1 cellular context compared by ENCODE assay signal in the genomic region with DNA sequence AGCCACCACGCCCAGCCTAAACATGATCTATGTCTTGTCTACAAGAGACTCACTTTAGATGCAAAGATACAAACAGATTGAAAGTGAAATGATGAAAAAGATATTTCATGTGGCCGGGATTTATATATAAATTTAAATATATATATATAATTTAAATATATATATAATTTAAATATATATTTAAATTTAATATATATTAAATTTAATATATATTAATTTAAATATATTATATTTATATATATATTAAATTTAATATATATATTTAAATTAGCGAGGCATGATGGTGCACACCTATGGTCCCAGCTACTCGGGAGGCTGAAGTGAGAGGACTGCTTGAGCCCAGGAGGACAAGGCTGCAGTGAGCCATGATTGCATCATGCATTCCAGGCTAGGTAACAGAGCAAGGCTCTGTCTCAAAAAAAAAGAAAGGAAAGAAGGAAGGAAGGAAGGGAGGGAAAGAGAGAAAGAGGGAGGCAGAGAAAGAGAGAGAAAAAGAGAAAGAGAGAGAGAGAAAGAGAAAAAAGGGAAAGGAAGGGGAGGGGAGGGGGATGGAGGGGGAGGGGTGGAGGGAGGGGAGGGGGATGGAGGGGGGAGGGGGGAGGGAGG.
TF ChIP-seq lines count a peak whose summit lies in the region.

No MANE protein-coding gene starts in this region.

TF ChIP-seq in K562, 482 proteins besides CTCF, POLR2A, EP300 and RAD21 (continued from another document):
- TF ChIP-seq, protein P1, sequence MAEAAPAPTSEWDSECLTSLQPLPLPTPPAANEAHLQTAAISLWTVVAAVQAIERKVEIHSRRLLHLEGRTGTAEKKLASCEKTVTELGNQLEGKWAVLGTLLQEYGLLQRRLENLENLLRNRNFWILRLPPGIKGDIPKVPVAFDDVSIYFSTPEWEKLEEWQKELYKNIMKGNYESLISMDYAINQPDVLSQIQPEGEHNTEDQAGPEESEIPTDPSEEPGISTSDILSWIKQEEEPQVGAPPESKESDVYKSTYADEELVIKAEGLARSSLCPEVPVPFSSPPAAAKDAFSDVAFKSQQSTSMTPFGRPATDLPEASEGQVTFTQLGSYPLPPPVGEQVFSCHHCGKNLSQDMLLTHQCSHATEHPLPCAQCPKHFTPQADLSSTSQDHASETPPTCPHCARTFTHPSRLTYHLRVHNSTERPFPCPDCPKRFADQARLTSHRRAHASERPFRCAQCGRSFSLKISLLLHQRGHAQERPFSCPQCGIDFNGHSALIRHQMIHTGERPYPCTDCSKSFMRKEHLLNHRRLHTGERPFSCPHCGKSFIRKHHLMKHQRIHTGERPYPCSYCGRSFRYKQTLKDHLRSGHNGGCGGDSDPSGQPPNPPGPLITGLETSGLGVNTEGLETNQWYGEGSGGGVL (CRISPR knock-in tag; IDR thresholded peaks at IDR 0.05), result no peak
- no peak for TF ChIP-seq ZNF24 (IDR thresholded peaks at IDR 0.05)
- no peak for TF ChIP-seq ZNF184 (CRISPR knock-in tag; IDR thresholded peaks at IDR 0.05)
- no peak for TF ChIP-seq ZNF551 (CRISPR knock-in tag; IDR thresholded peaks at IDR 0.05)
- TF ChIP-seq MCM3 (IDR thresholded peaks at IDR 0.05), result no peak
- TF ChIP-seq ZNF785 (CRISPR knock-in tag; IDR thresholded peaks at IDR 0.05), result no peak
- TF ChIP-seq ZNF77 (CRISPR knock-in tag; IDR thresholded peaks at IDR 0.05), result no peak
- TF ChIP-seq JUND (IDR thresholded peaks at IDR 0.05; ENCODE audit: borderline replicate concordance, low read depth, low read length), result 0 out of 2 replicates have a peak, but pooled peaks have one; percentile 5
- TF ChIP-seq JUND (tag; IDR thresholded peaks at IDR 0.05; ENCODE audit: borderline replicate concordance, low read depth, low read length), result no peak
- peak; percentile 81 for TF ChIP-seq CEBPG (CRISPR knock-in tag; IDR thresholded peaks at IDR 0.05)
- peak in 1 of 2 experiments; percentile 49; a peak in 1 of 4 replicates for TF ChIP-seq CEBPG (tag; conservative IDR thresholded peaks at IDR 0.05 in 1 of 2, IDR thresholded peaks at IDR 0.05 in 1 of 2)
- no peak for TF ChIP-seq HNRNPH1 (optimal IDR thresholded peaks at IDR 0.05; ENCODE audit: low read depth, low read length)
- no peak for TF ChIP-seq CREB3L1 (IDR thresholded peaks at IDR 0.05; ENCODE audit: borderline replicate concordance, low read depth)
- TF ChIP-seq TAF1 (IDR thresholded peaks at IDR 0.05; ENCODE audit: control insufficient read depth, extremely low read depth, insufficient read depth, low read length, severe bottlenecking), result no peak
- TF ChIP-seq HMGN3 (IDR thresholded peaks at IDR 0.05; ENCODE audit: borderline replicate concordance, extremely low read depth, insufficient read length, low read depth, low read length), result no peak
- no peak for TF ChIP-seq ZNF3 (CRISPR knock-in tag; IDR thresholded peaks at IDR 0.05)
- TF ChIP-seq, protein P2, sequence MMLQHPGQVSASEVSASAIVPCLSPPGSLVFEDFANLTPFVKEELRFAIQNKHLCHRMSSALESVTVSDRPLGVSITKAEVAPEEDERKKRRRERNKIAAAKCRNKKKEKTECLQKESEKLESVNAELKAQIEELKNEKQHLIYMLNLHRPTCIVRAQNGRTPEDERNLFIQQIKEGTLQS (IDR thresholded peaks at IDR 0.05), result peak; percentile 84
- TF ChIP-seq, protein P2 (CRISPR knock-in tag; conservative IDR thresholded peaks at IDR 0.05), result no peak
- TF ChIP-seq AFF4 (CRISPR knock-in tag; IDR thresholded peaks at IDR 0.05), result no peak
- TF ChIP-seq CHD4 (IDR thresholded peaks at IDR 0.05; ENCODE audit: insufficient read depth, insufficient replicate concordance, low read depth, low read length, poor library complexity, severe bottlenecking), result no peak
- TF ChIP-seq DPF2 (IDR thresholded peaks at IDR 0.05), result peak; percentile 50; the same call in 1 of the 2 replicates
- TF ChIP-seq KHSRP (IDR thresholded peaks at IDR 0.05), result no peak
- no peak for TF ChIP-seq JUN (IDR thresholded peaks at IDR 0.05; ENCODE audit: borderline replicate concordance, low read depth, low read length)
- no peak for TF ChIP-seq JUN (CRISPR knock-in tag; IDR thresholded peaks at IDR 0.05; ENCODE audit: borderline replicate concordance)
- TF ChIP-seq KDM5B (IDR thresholded peaks at IDR 0.05; ENCODE audit: insufficient replicate concordance, low read depth, low read length), result no peak
- no peak for TF ChIP-seq ZNF197 (CRISPR knock-in tag; IDR thresholded peaks at IDR 0.05; ENCODE audit: low read depth)
- TF ChIP-seq AFF1 (IDR thresholded peaks at IDR 0.05; ENCODE audit: low read depth in 1 of 2, partially characterized antibody in 2 of 2), result peak in 1 of 2 experiments; percentile 71
- no peak for TF ChIP-seq CLOCK (CRISPR knock-in tag; IDR thresholded peaks at IDR 0.05; ENCODE audit: borderline replicate concordance)
- TF ChIP-seq GTF2B (IDR thresholded peaks at IDR 0.05; ENCODE audit: extremely low read depth, insufficient read length), result no peak
- TF ChIP-seq KDM1A (IDR thresholded peaks at IDR 0.05), result peak in 1 of 2 experiments; percentile 84; a peak in 2 of 4 replicates
- TF ChIP-seq, protein P3, sequence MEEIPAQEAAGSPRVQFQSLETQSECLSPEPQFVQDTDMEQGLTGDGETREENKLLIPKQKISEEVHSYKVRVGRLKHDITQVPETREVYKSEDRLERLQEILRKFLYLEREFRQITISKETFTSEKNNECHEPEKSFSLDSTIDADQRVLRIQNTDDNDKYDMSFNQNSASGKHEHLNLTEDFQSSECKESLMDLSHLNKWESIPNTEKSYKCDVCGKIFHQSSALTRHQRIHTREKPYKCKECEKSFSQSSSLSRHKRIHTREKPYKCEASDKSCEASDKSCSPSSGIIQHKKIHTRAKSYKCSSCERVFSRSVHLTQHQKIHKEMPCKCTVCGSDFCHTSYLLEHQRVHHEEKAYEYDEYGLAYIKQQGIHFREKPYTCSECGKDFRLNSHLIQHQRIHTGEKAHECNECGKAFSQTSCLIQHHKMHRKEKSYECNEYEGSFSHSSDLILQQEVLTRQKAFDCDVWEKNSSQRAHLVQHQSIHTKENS (CRISPR knock-in tag; IDR thresholded peaks at IDR 0.05), result no peak
